In the genomic region with DNA sequence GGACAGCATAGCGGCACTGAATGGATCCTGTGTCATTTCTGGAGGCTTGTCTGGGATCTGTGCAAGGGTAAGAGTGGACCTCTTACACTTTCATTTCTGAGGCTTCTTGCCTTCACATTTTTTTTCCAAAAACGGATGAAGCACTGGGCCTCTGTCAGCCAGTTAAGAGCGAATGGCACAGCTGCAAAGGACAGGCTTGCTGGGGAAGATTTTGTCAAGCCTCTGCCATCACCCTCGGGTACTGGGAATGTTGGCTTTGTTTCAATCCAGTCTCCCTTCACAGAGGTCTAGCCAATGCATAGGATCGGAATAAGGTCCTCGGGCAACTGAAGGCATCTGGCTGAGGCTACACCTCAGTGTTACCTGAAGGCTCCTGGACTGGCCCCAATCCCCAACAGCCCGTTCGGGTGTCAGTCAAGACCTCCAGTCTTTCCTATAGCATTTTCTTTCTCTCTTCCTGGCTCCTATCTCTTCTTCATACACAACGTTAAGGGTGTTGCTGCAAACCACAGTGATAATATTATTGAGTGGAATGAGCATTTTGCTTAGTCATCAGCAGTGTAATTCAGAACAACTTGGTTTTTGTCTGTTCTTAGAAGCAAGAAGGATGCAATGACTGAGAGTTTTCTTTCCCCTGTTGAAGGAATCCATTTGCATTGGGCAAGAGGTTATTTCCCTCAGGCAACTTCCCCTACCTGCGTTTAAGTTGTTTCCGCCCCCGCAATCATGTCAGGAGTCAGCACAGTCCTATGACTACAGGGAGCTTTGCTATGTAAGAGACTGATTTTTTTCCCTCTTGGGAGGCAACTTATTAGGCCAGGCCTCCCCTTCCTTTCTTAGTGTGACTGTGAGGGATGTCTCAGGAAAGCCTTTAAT, we compare ENCODE assay signal across 8 cellular contexts. TPM values are rescaled to one million over a fixed set of nuclear protein-coding genes. Genes with fewer than 3 reads are reported as not detected.
A peak's percentile ranks its signal among the peaks of the same experiment; 100 is the strongest.
DNase-seq lines count a peak whose midpoint lies in the region; ATAC-seq and TF ChIP-seq lines count a peak whose summit lies in the region.

No MANE protein-coding gene starts in this region.

- peak overlapping the region; percentile 43 for H3K4me3 Mint-ChIP-seq in T-helper 1 cell treated with Interleukin-12 subunit alpha and Interleukin-12 subunit beta and Interleukin-4 antibody, amounts not matched to agents 30 μg/mL and 1 μg/mL, for 36 hours
- no peak overlapping the region for H3K4me3 Mint-ChIP-seq in endothelial cell (ENCODE audit: unreplicated experiment)

- no peak for DNase-seq in endothelial cell (ENCODE audit: low spot score)
- peak; percentile 71 to 78 for DNase-seq in stimulated activated CD4-positive, alpha-beta T cell treated with anti-CD3 and anti-CD28 coated beads, Interleukin-15, amount 100 ng/mL, for 48 hours (ENCODE audit: low read depth in 2 of 2)
- DNase-seq in DMS53 treated with DMSO at 0.1 percent for 48 hours (lab: John Stamatoyannopoulos, UW; ENCODE audit: unreplicated experiment): no peak
- DNase-seq in SK-N-SH: no peak
- DNase-seq in NCI-H524 (lab: John Stamatoyannopoulos, UW): no peak

- H3K9me3 Mint-ChIP-seq in T-helper 1 cell treated with Interleukin-12 subunit alpha and Interleukin-12 subunit beta and Interleukin-4 antibody, amounts not matched to agents 30 μg/mL and 1 μg/mL, for 36 hours: peaks cover 4% of the 10 kb centered on the region
- no peaks in the 10 kb centered on the region for H3K9me3 Mint-ChIP-seq in endothelial cell (ENCODE audit: unreplicated experiment)

- H3K27me3 Mint-ChIP-seq in T-helper 1 cell treated with Interleukin-12 subunit alpha and Interleukin-12 subunit beta and Interleukin-4 antibody, amounts not matched to agents 30 μg/mL and 1 μg/mL, for 36 hours (ENCODE audit: low read depth): no peaks in the 10 kb centered on the region
- no peaks in the 10 kb centered on the region for H3K27me3 Mint-ChIP-seq in endothelial cell (ENCODE audit: unreplicated experiment)

- H3K4me1 ChIP-seq in SK-N-SH (ENCODE audit: control insufficient read depth in 1 of 2, insufficient read depth in 2 of 2, low read depth in 1 of 2, low read length in 1 of 2): no peaks in the 10 kb centered on the region

- peaks cover 41% of the 10 kb centered on the region for H3K4me1 Mint-ChIP-seq in T-helper 1 cell treated with Interleukin-12 subunit alpha and Interleukin-12 subunit beta and Interleukin-4 antibody, amounts not matched to agents 30 μg/mL and 1 μg/mL, for 36 hours (ENCODE audit: low read depth)
- H3K4me1 Mint-ChIP-seq in endothelial cell (ENCODE audit: unreplicated experiment): no peaks in the 10 kb centered on the region

- CTCF ChIA-PET in SK-N-SH (lab: Yijun Ruan, JAX): no interaction called here

- no peak overlapping the region for H3K4me3 ChIP-seq in SK-N-SH (ENCODE audit: low read depth in 2 of 2, low read length in 1 of 2)

- no peak overlapping the region for H2AFZ ChIP-seq in SK-N-SH (ENCODE audit: low read depth)

- peaks cover 48% of the 10 kb centered on the region for H3K36me3 Mint-ChIP-seq in T-helper 1 cell treated with Interleukin-12 subunit alpha and Interleukin-12 subunit beta and Interleukin-4 antibody, amounts not matched to agents 30 μg/mL and 1 μg/mL, for 36 hours (ENCODE audit: low read depth)
- peaks cover 16% of the 10 kb centered on the region for H3K36me3 Mint-ChIP-seq in endothelial cell (ENCODE audit: low read depth, unreplicated experiment)

- no peak for TF ChIP-seq RAD21 in SK-N-SH (IDR thresholded peaks at IDR 0.05; ENCODE audit: low read length)

- no peak overlapping the region for H3K4me2 ChIP-seq in SK-N-SH

- H3K27ac Mint-ChIP-seq in T-helper 1 cell treated with Interleukin-12 subunit alpha and Interleukin-12 subunit beta and Interleukin-4 antibody, amounts not matched to agents 30 μg/mL and 1 μg/mL, for 36 hours: peak overlapping the region; percentile 74
- H3K27ac Mint-ChIP-seq in endothelial cell (ENCODE audit: unreplicated experiment): peak overlapping the region; percentile 4

- H3K9ac ChIP-seq in SK-N-SH: no peak overlapping the region

- TF ChIP-seq EP300 in SK-N-SH (IDR thresholded peaks at IDR 0.05; ENCODE audit: borderline replicate concordance in 1 of 2, low read depth in 1 of 2, low read length in 1 of 2): no peak

- 92% methylated on average over 11 of the region's 12 CpGs for WGBS in SK-N-SH (ENCODE audit: low lambda C conversion rate)

- H3K9me2 ChIP-seq in SK-N-SH: no peaks in the 10 kb centered on the region

- peaks cover 33 to 43% of the 10 kb centered on the region in 2 experiments for H3K36me3 ChIP-seq in SK-N-SH (replicated peaks in 1 of 2; ENCODE audit: control insufficient read depth in 1 of 2, insufficient read depth in 2 of 2, low read length in 1 of 2)

- TF ChIP-seq CTCF in endothelial cell (IDR thresholded peaks at IDR 0.05; ENCODE audit: unreplicated experiment) (no peak), SK-N-SH (IDR thresholded peaks at IDR 0.05) (no peak)

- no peaks in the 10 kb centered on the region for H4K20me1 ChIP-seq in SK-N-SH (ENCODE audit: insufficient read depth)

- no peaks in the 10 kb centered on the region for H3F3A ChIP-seq in SK-N-SH (replicated peaks; ENCODE audit: insufficient read depth)

- peak; percentile 67 for ATAC-seq in GM18867 (IDR thresholded peaks at IDR 0.05; ENCODE audit: unreplicated experiment)
- peak; percentile 85 for ATAC-seq in HG02884 (IDR thresholded peaks at IDR 0.05; ENCODE audit: unreplicated experiment)

- H3K27ac ChIP-seq in SK-N-SH (ENCODE audit: low read depth in 2 of 2, low read length in 1 of 2): no peak overlapping the region; a peak in 1 of 4 replicates

- H3K9me3 ChIP-seq in SK-N-SH: peaks cover 4% of the 10 kb centered on the region; the same call in 1 of the 2 replicates

- no peaks in the 10 kb centered on the region for H3K27me3 ChIP-seq in SK-N-SH (ENCODE audit: insufficient read depth)

- H3K79me2 ChIP-seq in SK-N-SH (ENCODE audit: insufficient read depth): peaks cover 37% of the 10 kb centered on the region

- POLR2A ChIA-PET in SK-N-SH (lab: Yijun Ruan, JAX): no interaction called here

TF ChIP-seq in SK-N-SH, 30 proteins besides CTCF, POLR2A, EP300 and RAD21 (continues in another document):
- no peak for TF ChIP-seq MEF2A (IDR thresholded peaks at IDR 0.05; ENCODE audit: borderline replicate concordance, low read depth)
- no peak for TF ChIP-seq NRF1 (IDR thresholded peaks at IDR 0.05; ENCODE audit: low read depth, low read length)
- no peak for TF ChIP-seq RXRA (IDR thresholded peaks at IDR 0.05; ENCODE audit: borderline replicate concordance, low read depth)
- no peak for TF ChIP-seq NFIC (IDR thresholded peaks at IDR 0.05; ENCODE audit: borderline replicate concordance)
- TF ChIP-seq, protein P1, sequence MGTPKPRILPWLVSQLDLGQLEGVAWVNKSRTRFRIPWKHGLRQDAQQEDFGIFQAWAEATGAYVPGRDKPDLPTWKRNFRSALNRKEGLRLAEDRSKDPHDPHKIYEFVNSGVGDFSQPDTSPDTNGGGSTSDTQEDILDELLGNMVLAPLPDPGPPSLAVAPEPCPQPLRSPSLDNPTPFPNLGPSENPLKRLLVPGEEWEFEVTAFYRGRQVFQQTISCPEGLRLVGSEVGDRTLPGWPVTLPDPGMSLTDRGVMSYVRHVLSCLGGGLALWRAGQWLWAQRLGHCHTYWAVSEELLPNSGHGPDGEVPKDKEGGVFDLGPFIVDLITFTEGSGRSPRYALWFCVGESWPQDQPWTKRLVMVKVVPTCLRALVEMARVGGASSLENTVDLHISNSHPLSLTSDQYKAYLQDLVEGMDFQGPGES (IDR thresholded peaks at IDR 0.05; ENCODE audit: low read depth, low read length): no peak
- no peak for TF ChIP-seq RCOR1 (IDR thresholded peaks at IDR 0.05; ENCODE audit: low read length)
- no peak for TF ChIP-seq CHD2 (IDR thresholded peaks at IDR 0.05; ENCODE audit: low read length, partially characterized antibody)
- TF ChIP-seq, protein P2, sequence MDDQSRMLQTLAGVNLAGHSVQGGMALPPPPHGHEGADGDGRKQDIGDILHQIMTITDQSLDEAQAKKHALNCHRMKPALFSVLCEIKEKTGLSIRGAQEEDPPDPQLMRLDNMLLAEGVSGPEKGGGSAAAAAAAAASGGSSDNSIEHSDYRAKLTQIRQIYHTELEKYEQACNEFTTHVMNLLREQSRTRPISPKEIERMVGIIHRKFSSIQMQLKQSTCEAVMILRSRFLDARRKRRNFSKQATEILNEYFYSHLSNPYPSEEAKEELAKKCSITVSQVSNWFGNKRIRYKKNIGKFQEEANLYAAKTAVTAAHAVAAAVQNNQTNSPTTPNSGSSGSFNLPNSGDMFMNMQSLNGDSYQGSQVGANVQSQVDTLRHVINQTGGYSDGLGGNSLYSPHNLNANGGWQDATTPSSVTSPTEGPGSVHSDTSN (IDR thresholded peaks at IDR 0.05): no peak
- TF ChIP-seq FOXM1 (IDR thresholded peaks at IDR 0.05; ENCODE audit: low read depth): no peak
- no peak for TF ChIP-seq SIN3A (IDR thresholded peaks at IDR 0.05; ENCODE audit: borderline replicate concordance, low read depth, low read length)
- TF ChIP-seq TAF1 (IDR thresholded peaks at IDR 0.05; ENCODE audit: borderline replicate concordance, low read depth, low read length): no peak
- TF ChIP-seq, protein P3, sequence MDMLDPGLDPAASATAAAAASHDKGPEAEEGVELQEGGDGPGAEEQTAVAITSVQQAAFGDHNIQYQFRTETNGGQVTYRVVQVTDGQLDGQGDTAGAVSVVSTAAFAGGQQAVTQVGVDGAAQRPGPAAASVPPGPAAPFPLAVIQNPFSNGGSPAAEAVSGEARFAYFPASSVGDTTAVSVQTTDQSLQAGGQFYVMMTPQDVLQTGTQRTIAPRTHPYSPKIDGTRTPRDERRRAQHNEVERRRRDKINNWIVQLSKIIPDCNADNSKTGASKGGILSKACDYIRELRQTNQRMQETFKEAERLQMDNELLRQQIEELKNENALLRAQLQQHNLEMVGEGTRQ (IDR thresholded peaks at IDR 0.05; ENCODE audit: borderline replicate concordance, low read depth, low read length): no peak
- no peak for TF ChIP-seq RFX5 (IDR thresholded peaks at IDR 0.05; ENCODE audit: low read length)
- no peak for TF ChIP-seq SMC3 (IDR thresholded peaks at IDR 0.05; ENCODE audit: low read depth, low read length)
- no peak for TF ChIP-seq ELF1 (IDR thresholded peaks at IDR 0.05)
- TF ChIP-seq FOSL2 (IDR thresholded peaks at IDR 0.05; ENCODE audit: borderline replicate concordance, low read depth): no peak
- no peak for TF ChIP-seq JUND (IDR thresholded peaks at IDR 0.05)
- no peak for TF ChIP-seq TCF12 (IDR thresholded peaks at IDR 0.05)

RNA-seq across cellular contexts. Expression of a gene that starts 22.8 kb away (rescaled TPM):
- total RNA-seq in endothelial cell (ENCODE audit: unreplicated experiment): 15.7 TPM
- 2.1 and 3.0 TPM in 2 replicates for polyA plus RNA-seq in SK-N-SH (2012; rRNA removed)
- polyA plus RNA-seq in SK-N-SH (2012; cell fraction: cytosol; rRNA removed): 3.0 and 3.2 TPM in 2 replicates
- 2.3 and 4.5 TPM in 2 replicates for polyA plus RNA-seq in SK-N-SH (2012; cell fraction: nucleus; rRNA removed)

RNA-seq across cellular contexts. Expression of a gene that starts 23.2 kb away (rescaled TPM):
- 51.5 TPM for total RNA-seq in endothelial cell (ENCODE audit: unreplicated experiment)
- 14.1 and 20.4 TPM in 2 replicates for polyA plus RNA-seq in SK-N-SH (2012; rRNA removed)
- polyA plus RNA-seq in SK-N-SH (2012; cell fraction: cytosol; rRNA removed): 17.3 and 22.7 TPM in 2 replicates
- 24.4 and 55.9 TPM in 2 replicates for polyA plus RNA-seq in SK-N-SH (2012; cell fraction: nucleus; rRNA removed)

Comparison
In these comparisons a context has a peak if more than half of its experiments do, and no peak if none do; other contexts are left out.
1. DNase-seq: peak in stimulated activated CD4-positive, alpha-beta T cell treated with anti-CD3 and anti-CD28 coated beads, Interleukin-15, amount 100 ng/mL, for 48 hours (2 of 2); none in endothelial cell (single experiment), DMS53 treated with DMSO at 0.1 percent for 48 hours (single experiment), SK-N-SH (single experiment) and NCI-H524 (0 of 2).